ENCODE assay signal across 12 cellular contexts in genomic region chr22:39214383-39215069, GRCh38. TPM values are rescaled to one million over a fixed set of nuclear protein-coding genes. Genes with fewer than 3 reads are reported as not detected.
A peak's percentile ranks its signal among the peaks of the same experiment; 100 is the strongest.
DNase-seq lines count a peak whose midpoint lies in the region; ATAC-seq and TF ChIP-seq lines count a peak whose summit lies in the region.
"Had no signal": no experiment of that assay in that cellular context is flagged by ENCODE, and none has a peak within 500 bp of the region (broad histone marks: within the 10 kb centered on the region; RNA-seq: fewer than 3 reads in every experiment).

No MANE protein-coding gene starts in this region.

- WGBS in lung, 2 donors: 60 to 65% methylated on average over 8 of the region's 8 CpGs

- H3K27me3 ChIP-seq in lung (ENCODE audit: control insufficient read depth, insufficient read depth) (no peaks in the 10 kb centered on the region), left ventricle myocardium inferior (ENCODE audit: low read depth) (no peaks in the 10 kb centered on the region)

- H3K4me1 ChIP-seq in lung (ENCODE audit: control insufficient read depth in 2 of 2, insufficient read depth in 2 of 2, low read length in 2 of 2): no peaks in the 10 kb centered on the region
- H3K4me1 ChIP-seq in left ventricle myocardium inferior: peaks cover 2% of the 10 kb centered on the region

- peaks cover 22% of the 10 kb centered on the region for H3K4me1 Mint-ChIP-seq in MCF 10A (ENCODE audit: insufficient read depth, unreplicated experiment)

- H3K9me3 ChIP-seq in lung (ENCODE audit: control insufficient read depth in 2 of 2, insufficient read depth in 1 of 2, low read length in 1 of 2): no peaks in the 10 kb centered on the region
- no peaks in the 10 kb centered on the region for H3K9me3 ChIP-seq in left ventricle myocardium inferior (replicated peaks)
- H3K9me3 ChIP-seq: mucosa of descending colon had no signal

- no peaks in the 10 kb centered on the region for H3K36me3 Mint-ChIP-seq in MCF 10A (ENCODE audit: insufficient read depth, unreplicated experiment)
- H3K36me3 Mint-ChIP-seq: CD8-positive, alpha-beta T cell had no signal

- peak; percentile 41 for ATAC-seq in lung (ENCODE audit: insufficient read depth, low FRiP score)
- ATAC-seq in HG03097 (IDR thresholded peaks at IDR 0.05; ENCODE audit: low FRiP score, unreplicated experiment): no peak
- no peak for ATAC-seq in GM18517 (IDR thresholded peaks at IDR 0.05; ENCODE audit: unreplicated experiment)
- ATAC-seq: mucosa of descending colon had no signal

- CTCF ChIA-PET in MCF 10A (lab: Yijun Ruan, JAX): interaction anchor here (0.8 kb wide), 1 partner anchor 44 kb away, joined by 4 read pairs; no protein-coding TSS in a partner anchor

- DNase-seq in COLO829 (ENCODE audit: low spot score): peak; percentile 40
- DNase-seq in HPDE6-E6E7 (ENCODE audit: extremely low spot score): peak; percentile 77
- DNase-seq in MCF 10A (ENCODE audit: unreplicated experiment): peak; percentile 70
- DNase-seq in lung (ENCODE audit: low spot score): no peak
- no peak for DNase-seq in foreskin melanocyte
- DNase-seq in left ventricle myocardium inferior: no peak
- DNase-seq: mucosa of descending colon, NCI-H2081 had no signal

- no TSS peak for BruUV-seq in MCF 10A (replicated peaks; lab: Mats Ljungman, UMichigan)

- intact Hi-C loops in MCF 10A (cut with micrococcal nuclease): no loop called here
- intact Hi-C loops in left ventricle myocardium inferior (cut with micrococcal nuclease): no loop called here

- TF ChIP-seq CTCF in MCF 10A (IDR thresholded peaks at IDR 0.05; ENCODE audit: unreplicated experiment): no peak
- no peak for TF ChIP-seq CTCF in lung (IDR thresholded peaks at IDR 0.05; ENCODE audit: control extremely low read depth, extremely low read depth)
- no peak for TF ChIP-seq CTCF in left ventricle myocardium inferior (IDR thresholded peaks at IDR 0.05; ENCODE audit: borderline replicate concordance)

- H3K4me3 Mint-ChIP-seq in MCF 10A (ENCODE audit: unreplicated experiment): peak overlapping the region; percentile 45
- H3K4me3 Mint-ChIP-seq: activated T-helper 1 cell treated with anti-CD3 and anti-CD28 coated beads, Interleukin-12 subunit alpha, Interleukin-12 subunit beta, Interleukin-2, Interleukin-4 antibody, amounts not matched to agents 30 ng/mL and 10 ng/mL and 1 ng/mL, durations not matched to agents 14 hours and 24 hours and 36 hours; CD8-positive, alpha-beta T cell had no signal

- H3K27ac Mint-ChIP-seq in MCF 10A (ENCODE audit: low read depth, unreplicated experiment): peak overlapping the region; percentile 49
- H3K27ac Mint-ChIP-seq: activated T-helper 1 cell treated with anti-CD3 and anti-CD28 coated beads, Interleukin-12 subunit alpha, Interleukin-12 subunit beta, Interleukin-2, Interleukin-4 antibody, amounts not matched to agents 30 ng/mL and 10 ng/mL and 1 ng/mL, durations not matched to agents 14 hours and 24 hours and 36 hours; CD8-positive, alpha-beta T cell had no signal

- no peak overlapping the region for H3K27ac ChIP-seq in lung (ENCODE audit: low read depth in 1 of 2, low read length in 1 of 2)
- no peak overlapping the region for H3K27ac ChIP-seq in left ventricle myocardium inferior (replicated peaks)

- no peaks in the 10 kb centered on the region for H3K9me3 Mint-ChIP-seq in MCF 10A (ENCODE audit: unreplicated experiment)
- H3K9me3 Mint-ChIP-seq: activated T-helper 1 cell treated with anti-CD3 and anti-CD28 coated beads, Interleukin-12 subunit alpha, Interleukin-12 subunit beta, Interleukin-2, Interleukin-4 antibody, amounts not matched to agents 30 ng/mL and 10 ng/mL and 1 ng/mL, durations not matched to agents 14 hours and 24 hours and 36 hours; CD8-positive, alpha-beta T cell had no signal

- H3K36me3 ChIP-seq in lung (ENCODE audit: control insufficient read depth in 2 of 2, insufficient read depth in 2 of 2, low read length in 2 of 2) (no peaks in the 10 kb centered on the region), left ventricle myocardium inferior (peaks cover 4% of the 10 kb centered on the region)

- H3K27me3 Mint-ChIP-seq in MCF 10A (ENCODE audit: insufficient read depth, unreplicated experiment): no peaks in the 10 kb centered on the region

- POLR2A ChIA-PET in MCF 10A (lab: Yijun Ruan, JAX): interaction anchor here (0.5 to 1.8 kb wide), 14 partner anchors 9 to 106 kb away, joined by 3 to 16 read pairs (median 3); partner anchors contain the start of gene RPL3

- no peak overlapping the region for H3K4me3 ChIP-seq in lung
- H3K4me3 ChIP-seq in left ventricle myocardium inferior: no peak overlapping the region
- H3K4me3 ChIP-seq: mucosa of descending colon had no signal

RNA-seq across cellular contexts. Expression of gene PDGFB, which starts 30.3 kb away (rescaled TPM):
- total RNA-seq in MCF 10A (2022) (0.29 and 0.37 TPM in 2 replicates), lung (10 to 100 TPM; 19.7 to 39.4 TPM), left ventricle myocardium inferior (17.2 TPM)
- 10 to 100 TPM in 1 of 2 donors, 1 to 10 TPM in 1; 9.8 to 56.7 TPM for polyA plus RNA-seq in lung

Comparison
In these comparisons a context has a peak if more than half of its experiments do, and no peak if none do; other contexts are left out.
1. DNase-seq: peak in COLO829 (single experiment), HPDE6-E6E7 (single experiment) and MCF 10A (single experiment); none in lung (single experiment), foreskin melanocyte (single experiment) and left ventricle myocardium inferior (single experiment).
2. RNA of gene PDGFB, which starts 30.3 kb away (total RNA-seq): 19.7 to 39.4 TPM in lung and 17.2 TPM in left ventricle myocardium inferior (single experiment); 0.29 to 0.37 TPM in MCF 10A; every median in the first group is over 10 times any median in the second.